Comparison of ENCODE assay signal across 22 cellular contexts in genomic region chr4:57876934-57877554, GRCh38.
DNase-seq lines count a peak whose midpoint lies in the region; ATAC-seq and TF ChIP-seq lines count a peak whose summit lies in the region.
"Had no signal": no experiment of that assay in that cellular context is flagged by ENCODE, and none has a peak within 500 bp of the region (broad histone marks: within the 10 kb centered on the region; RNA-seq: fewer than 3 reads in every experiment).

No MANE protein-coding gene starts in this region.

- H3K9me3 ChIP-seq in heart right ventricle (no peaks in the 10 kb centered on the region), psoas muscle (no peaks in the 10 kb centered on the region), thyroid gland (no peaks in the 10 kb centered on the region)
- no peaks in the 10 kb centered on the region for H3K9me3 ChIP-seq in naive thymus-derived CD4-positive, alpha-beta T cell (ENCODE audit: control insufficient read depth in 2 of 3, low read length in 3 of 3)
- H3K9me3 ChIP-seq: HAP-1 had no signal

- intact Hi-C loops in Right ventricle myocardium inferior (cut with DNase I) (loop anchor here (5.0 kb wide), 1 partner anchor 435 kb away; no protein-coding TSS in a partner anchor), cardiac septum (cut with DNase I) (loop anchor here (10.0 kb wide), 1 partner anchor 142 kb away; no protein-coding TSS in a partner anchor), heart right ventricle (cut with DNase I) (loop anchor here in 1 of 10 donors (10.0 kb wide), 1 partner anchor 142 kb away; no protein-coding TSS in a partner anchor), psoas muscle (cut with DNase I) (no loop called here), thyroid gland (cut with DNase I) (no loop called here)
- intact Hi-C loops in naive thymus-derived CD4-positive, alpha-beta T cell (cut with micrococcal nuclease) = no loop called here

- no peak for DNase-seq in Right ventricle myocardium inferior (ENCODE audit: missing footprints)
- no peak for DNase-seq in cardiac septum (ENCODE audit: low spot score)
- peak in 1 of 2 donors; percentile 10 for DNase-seq in heart right ventricle
- no peak for DNase-seq in psoas muscle
- DNase-seq in thyroid gland = peak; percentile 56 to 62
- DNase-seq in naive thymus-derived CD4-positive, alpha-beta T cell = no peak
- DNase-seq: Calu3; CD8-positive, alpha-beta memory T cell; DMS53; GDM1; KG1; NCI-H1092 treated with DMSO at 0.1 percent for 48 hours; NCI-H146; NCI-H2081; NCI-H446 treated with DMSO at 0.1 percent for 48 hours; NK-92 treated with Interleukin-12 subunit alpha and Interleukin-12 subunit beta, amount 100 ng/mL, for 24 hours had no signal

- H3K4me3 Mint-ChIP-seq in naive thymus-derived CD4-positive, alpha-beta T cell = no peak overlapping the region
- H3K4me3 Mint-ChIP-seq: CD8-positive, alpha-beta memory T cell; GM23338 had no signal

- H3K27ac ChIP-seq in heart right ventricle (peak overlapping the region; percentile 7 to 86 (median 70)), psoas muscle (peak overlapping the region; percentile 56), thyroid gland (peak overlapping the region in 2 of 3 donors; percentile 5 to 41)
- no peak overlapping the region for H3K27ac ChIP-seq in naive thymus-derived CD4-positive, alpha-beta T cell (ENCODE audit: low read depth, low read length)
- H3K27ac ChIP-seq: C4-2B, RWPE1 had no signal

- H3K36me3 ChIP-seq in heart right ventricle (no peaks in the 10 kb centered on the region), psoas muscle (ENCODE audit: insufficient read depth in 1 of 2, low read depth in 1 of 2) (no peaks in the 10 kb centered on the region), thyroid gland (no peaks in the 10 kb centered on the region)
- no peaks in the 10 kb centered on the region for H3K36me3 ChIP-seq in naive thymus-derived CD4-positive, alpha-beta T cell (ENCODE audit: control insufficient read depth in 2 of 3, insufficient read depth in 3 of 3, low read length in 3 of 3)
- H3K36me3 ChIP-seq: HAP-1 had no signal

- no peaks in the 10 kb centered on the region for H3K36me3 Mint-ChIP-seq in naive thymus-derived CD4-positive, alpha-beta T cell
- H3K36me3 Mint-ChIP-seq: CD8-positive, alpha-beta memory T cell had no signal

- no peak overlapping the region for H3K27ac Mint-ChIP-seq in naive thymus-derived CD4-positive, alpha-beta T cell
- H3K27ac Mint-ChIP-seq: CD8-positive, alpha-beta memory T cell; GM23338 had no signal

- H3K4me1 ChIP-seq in heart right ventricle (peaks cover 0 to 14% (median 0%) of the 10 kb centered on the region in 9 donors), psoas muscle (peaks cover 11% of the 10 kb centered on the region), thyroid gland (peaks cover 6 to 12% of the 10 kb centered on the region in 2 donors)
- no peaks in the 10 kb centered on the region for H3K4me1 ChIP-seq in naive thymus-derived CD4-positive, alpha-beta T cell (ENCODE audit: control insufficient read depth in 2 of 2, insufficient read depth in 2 of 2, low read length in 2 of 2)
- H3K4me1 ChIP-seq: HAP-1 had no signal

- H3K4me1 Mint-ChIP-seq in naive thymus-derived CD4-positive, alpha-beta T cell = no peaks in the 10 kb centered on the region
- H3K4me1 Mint-ChIP-seq: CD8-positive, alpha-beta memory T cell; GM23338 had no signal

- H3K4me3 ChIP-seq in heart right ventricle = no peak overlapping the region
- no peak overlapping the region for H3K4me3 ChIP-seq in psoas muscle
- H3K4me3 ChIP-seq in thyroid gland (replicated peaks in 1 of 3) = no peak overlapping the region
- H3K4me3 ChIP-seq in naive thymus-derived CD4-positive, alpha-beta T cell (ENCODE audit: low read length) = no peak overlapping the region
- H3K4me3 ChIP-seq: GM23338, HAP-1 had no signal

- peak; percentile 81 for ATAC-seq in Right ventricle myocardium inferior
- peak; percentile 58 to 96 (median 88) for ATAC-seq in heart right ventricle
- peak; percentile 71 to 93 (median 83) for ATAC-seq in psoas muscle
- no peak for ATAC-seq in HG02885 (IDR thresholded peaks at IDR 0.05; ENCODE audit: poor library complexity, unreplicated experiment)
- no peak for ATAC-seq in naive thymus-derived CD4-positive, alpha-beta T cell
- ATAC-seq: GM23338, SK-N-SH treated with all-trans-retinoic acid at 6 μM for 48 hours had no signal

- H3K9me3 Mint-ChIP-seq in naive thymus-derived CD4-positive, alpha-beta T cell = peaks cover 0 to 27% (median 2%) of the 10 kb centered on the region in 11 donors
- H3K9me3 Mint-ChIP-seq: GM23338 had no signal

- CTCF ChIA-PET in naive thymus-derived CD4-positive, alpha-beta T cell (lab: Charles Lee) = interaction anchor here (0.6 kb wide), 1 partner anchor 190 kb away, joined by 3 read pairs; no protein-coding TSS in a partner anchor

- H3K27me3 ChIP-seq in heart right ventricle (no peaks in the 10 kb centered on the region), psoas muscle (ENCODE audit: insufficient read depth in 3 of 3, low read length in 2 of 3) (no peaks in the 10 kb centered on the region), thyroid gland (no peaks in the 10 kb centered on the region)
- no peaks in the 10 kb centered on the region for H3K27me3 ChIP-seq in naive thymus-derived CD4-positive, alpha-beta T cell (ENCODE audit: control insufficient read depth in 2 of 2, insufficient read depth in 2 of 2, low read length in 2 of 2)

- no peaks in the 10 kb centered on the region for H3K27me3 Mint-ChIP-seq in naive thymus-derived CD4-positive, alpha-beta T cell
- H3K27me3 Mint-ChIP-seq: CD8-positive, alpha-beta memory T cell had no signal

- no peak for TF ChIP-seq POLR2A in thyroid gland (IDR thresholded peaks at IDR 0.05)

- POLR2A ChIA-PET in naive thymus-derived CD4-positive, alpha-beta T cell (lab: Charles Lee) = no interaction called here

- TF ChIP-seq CTCF in heart right ventricle (IDR thresholded peaks at IDR 0.05) (no peak), psoas muscle (IDR thresholded peaks at IDR 0.05) (no peak), thyroid gland (IDR thresholded peaks at IDR 0.05) (no peak)

- 44 to 57% methylated on average over 3 of the region's 3 CpGs for WGBS in heart right ventricle, 2 donors
- WGBS in psoas muscle, 3 donors = 26 to 39% (median 30%) methylated on average over 3 of the region's 3 CpGs
- WGBS in thyroid gland, 2 donors = 8 to 16% methylated on average over 3 of the region's 3 CpGs

Comparison
In these comparisons a context has a peak if more than half of its experiments do, and no peak if none do; other contexts are left out.
1. ATAC-seq: peak in Right ventricle myocardium inferior (single experiment), heart right ventricle (8 of 8) and psoas muscle (4 of 4); none in HG02885 (single experiment) and naive thymus-derived CD4-positive, alpha-beta T cell (single experiment).
2. DNase-seq: peak in thyroid gland (2 of 2); none in Right ventricle myocardium inferior (single experiment), cardiac septum (single experiment), psoas muscle (0 of 2) and naive thymus-derived CD4-positive, alpha-beta T cell (0 of 9).
3. intact Hi-C loops: an anchor here in Right ventricle myocardium inferior (5.0 kb wide) and cardiac septum (10.0 kb wide); none called in psoas muscle, thyroid gland and naive thymus-derived CD4-positive, alpha-beta T cell.